In the genomic region with DNA sequence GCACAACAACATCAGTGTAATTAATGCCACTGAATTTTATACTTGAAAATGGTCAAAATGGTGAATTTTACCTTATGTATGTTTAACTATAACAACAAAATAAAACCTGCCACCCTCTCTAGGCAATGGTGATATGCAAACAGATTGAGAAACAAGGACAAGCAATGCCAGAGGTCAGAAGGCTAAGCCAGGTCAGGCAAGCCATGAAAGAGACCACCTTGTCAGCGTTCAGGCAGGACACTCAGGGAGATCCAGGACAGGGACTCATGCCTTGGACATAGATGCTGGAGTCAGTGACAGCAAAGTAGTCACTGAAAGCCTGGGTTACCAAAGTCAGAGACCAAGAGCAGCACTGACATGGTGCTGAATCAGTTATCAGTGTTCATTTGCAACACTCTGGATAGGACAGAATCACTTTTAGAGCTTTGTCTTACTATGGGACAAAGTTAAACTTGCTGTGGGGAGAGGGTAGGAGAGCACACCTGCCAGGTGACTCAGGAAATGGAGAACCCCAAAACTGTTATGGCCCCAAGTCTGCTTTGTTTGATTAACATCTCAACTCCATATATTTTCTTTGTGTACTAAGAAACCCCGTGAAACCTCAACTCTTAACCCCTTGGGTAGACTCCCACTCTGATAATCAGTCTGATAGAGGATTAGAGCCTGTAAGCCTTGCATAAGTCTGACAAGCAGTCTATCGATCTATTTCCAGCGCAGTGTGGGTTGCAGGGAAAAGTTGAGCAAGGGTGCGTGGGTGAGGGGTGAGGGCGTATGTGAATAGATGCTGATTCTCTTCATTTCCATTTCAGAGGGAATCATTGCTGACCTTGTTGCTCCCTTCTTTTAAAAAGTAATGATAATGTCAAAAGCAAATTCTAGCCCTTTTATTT, we compare ENCODE assay signal across 29 cellular contexts. TPM values are rescaled to one million over a fixed set of nuclear protein-coding genes. Genes with fewer than 3 reads are reported as not detected.
"Had no signal": no experiment of that assay in that cellular context is flagged by ENCODE, and none has a peak within 500 bp of the region (broad histone marks: within the 10 kb centered on the region; RNA-seq: fewer than 3 reads in every experiment).

No MANE protein-coding gene starts in this region.

- ATAC-seq: esophagus mucosa, heart right ventricle, psoas muscle had no signal

- H3K27ac ChIP-seq: brain microvascular endothelial cell, heart right ventricle, left ventricle myocardium inferior, neutrophil, ovary, psoas muscle, right atrium auricular region, suprapubic skin, tibial artery, VCaP had no signal

- H3K4me1 ChIP-seq: heart right ventricle, left ventricle myocardium inferior, psoas muscle, right atrium auricular region, suprapubic skin, tibial artery had no signal

- H3K4me3 ChIP-seq: heart right ventricle, left ventricle myocardium inferior, ovary, psoas muscle, right atrium auricular region, suprapubic skin, tibial artery had no signal

- H3K36me3 ChIP-seq: brain microvascular endothelial cell, heart right ventricle, left ventricle myocardium inferior, neutrophil, ovary, right atrium auricular region, suprapubic skin, tibial artery had no signal

- H3K9me3 ChIP-seq: heart right ventricle, left ventricle myocardium inferior, neutrophil, ovary, psoas muscle, right atrium auricular region, suprapubic skin, tibial artery had no signal

- H3K27me3 ChIP-seq: brain microvascular endothelial cell, heart right ventricle, neutrophil, ovary, right atrium auricular region, suprapubic skin, tibial artery had no signal

- DNase-seq: activated CD4-positive, alpha-beta memory T cell treated with anti-CD3 and anti-CD28 coated beads, Interleukin-2, amount 10 ng/mL, durations not matched to agents 7 days and 5 days; activated CD4-positive, alpha-beta T cell treated with anti-CD3 and anti-CD28 coated beads, Interleukin-2, amount 10 ng/mL, durations not matched to agents 24 days and 14 days; activated CD4-positive, CD25-positive, alpha-beta regulatory T cell treated with anti-CD3 and anti-CD28 coated beads, Interleukin-2, amount 50 U/mL, for 72 hours; activated CD8-positive, alpha-beta memory T cell treated with anti-CD3 and anti-CD28 coated beads, Interleukin-2, amount 50 U/mL, for 48 hours; activated gamma-delta T cell; activated naive CD4-positive, alpha-beta T cell treated with anti-CD3 and anti-CD28 coated beads, Interleukin-2, amount 10 ng/mL, durations not matched to agents 7 days and 5 days; activated T-cell treated with anti-CD3 and anti-CD28 coated beads, Interleukin-2, amount 50 U/mL, for 24 hours; amniotic stem cell; brain microvascular endothelial cell; central memory CD4-positive, alpha-beta T cell; endodermal cell; foreskin fibroblast; heart right ventricle; left ventricle myocardium inferior; naive B cell; nephron progenitor cell; ovary; psoas muscle; stimulated activated CD4-positive, alpha-beta T cell treated with anti-CD3 and anti-CD28 coated beads, Interleukin-15, amount 100 ng/mL, for 24 hours; stimulated activated CD4-positive, alpha-beta T cell treated with anti-CD3 and anti-CD28 coated beads, Interleukin-2, amount 100 ng/mL, for 24 hours; stimulated activated naive CD4-positive, alpha-beta T cell; T-helper 9 cell; tibial artery had no signal

RNA-seq across cellular contexts. Expression of a gene that starts 48.7 kb away (rescaled TPM):
- total RNA-seq: activated CD4-positive, alpha-beta memory T cell treated with anti-CD3 and anti-CD28 coated beads, Interleukin-2, amount 10 ng/mL, durations not matched to agents 7 days and 5 days; activated CD4-positive, alpha-beta T cell treated with anti-CD3 and anti-CD28 coated beads, Interleukin-2, amount 10 ng/mL, durations not matched to agents 24 days and 14 days; lung microvascular endothelial cell had no signal
